Comparison of ENCODE assay signal across 1 cellular context in the genomic region with DNA sequence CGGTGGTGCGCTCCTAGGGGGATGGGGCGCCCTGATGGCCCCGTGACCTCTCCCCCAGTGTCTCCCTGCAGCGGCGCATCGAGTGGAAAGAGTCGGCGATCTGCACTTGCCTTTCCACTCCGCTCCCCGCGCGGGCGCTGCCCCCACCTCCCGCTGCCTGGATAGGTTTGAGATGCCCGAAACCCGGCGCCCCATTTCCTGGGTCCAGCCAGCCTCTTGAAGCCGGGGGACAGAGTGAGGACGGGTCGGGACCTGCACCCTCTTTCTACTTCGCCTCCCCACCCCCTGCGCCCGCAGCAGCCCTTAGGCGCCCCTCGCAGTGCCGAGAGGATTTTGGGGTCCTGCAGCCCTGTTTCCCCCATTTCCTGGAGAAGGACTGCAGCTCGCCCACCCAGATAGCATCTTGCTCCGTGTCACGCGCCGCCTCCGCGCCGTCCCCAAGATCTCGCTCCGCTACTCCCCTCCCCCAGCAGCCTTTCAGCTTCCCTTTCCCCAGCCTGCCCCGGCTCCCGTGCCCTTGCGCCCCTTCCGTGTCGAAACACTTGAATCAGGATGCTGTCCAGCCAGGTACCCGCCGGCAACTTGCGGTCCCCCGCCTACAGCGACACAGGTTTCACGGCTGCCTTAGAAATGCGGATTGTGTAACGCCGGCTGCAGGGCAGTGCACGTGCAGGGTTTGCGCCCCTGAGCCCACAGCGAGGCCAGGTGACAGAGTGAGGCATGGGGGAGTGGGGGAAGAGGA.
A peak's percentile ranks its signal among the peaks of the same experiment; 100 is the strongest.
TF ChIP-seq lines count a peak whose summit lies in the region.

No MANE protein-coding gene starts in this region.

TF ChIP-seq in WTC11, 78 proteins besides CTCF, POLR2A, EP300 and RAD21 (continued from another document):
- TF ChIP-seq FOXP1 (CRISPR knock-in tag; IDR thresholded peaks at IDR 0.05; ENCODE audit: borderline replicate concordance) = peak; percentile 63; the same call in 1 of the 2 replicates
